ENCODE assay signal across 26 cellular contexts in the genomic region with DNA sequence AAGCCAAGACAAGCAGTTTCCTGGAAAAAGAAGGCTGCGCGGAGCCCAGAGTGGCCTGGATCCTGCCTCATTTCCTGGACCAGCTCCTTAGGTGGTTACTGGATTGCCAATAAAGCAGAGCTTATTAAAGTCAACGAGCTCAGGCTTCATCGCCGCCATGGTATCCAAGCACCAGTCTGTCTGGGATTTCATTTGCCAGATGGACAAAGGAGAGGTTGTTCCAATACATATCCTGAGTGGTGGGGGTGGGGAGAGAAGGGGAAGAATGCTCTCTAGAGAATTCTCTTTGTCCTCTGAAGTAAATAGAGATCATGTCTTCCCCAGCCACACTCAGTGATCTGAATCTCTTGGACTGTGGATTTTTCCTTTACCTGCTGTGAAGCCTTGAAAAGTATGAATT. TPM values are rescaled to one million over a fixed set of nuclear protein-coding genes. Genes with fewer than 3 reads are reported as not detected.
"Had no signal": no experiment of that assay in that cellular context is flagged by ENCODE, and none has a peak within 500 bp of the region (broad histone marks: within the 10 kb centered on the region; RNA-seq: fewer than 3 reads in every experiment).

No MANE protein-coding gene starts in this region.

- H3K4me1 Mint-ChIP-seq: activated naive CD4-positive, alpha-beta T cell treated with anti-CD3 and anti-CD28 coated beads, Interleukin-2, amount 50 U/mL, for 24 hours; naive thymus-derived CD4-positive, alpha-beta T cell; neural crest cell; stimulated activated effector memory CD8-positive, alpha-beta T cell treated with anti-CD3 and anti-CD28 coated beads, Interleukin-12 subunit alpha, Interleukin-12 subunit beta, amount 100 ng/mL, for 72 hours; stimulated activated naive CD8-positive, alpha-beta T cell treated with anti-CD3 and anti-CD28 coated beads, Interleukin-15, amount 100 ng/mL, for 72 hours had no signal

- H3K27ac Mint-ChIP-seq: activated CD4-positive, alpha-beta memory T cell treated with anti-CD3 and anti-CD28 coated beads for 36 hours; activated naive CD4-positive, alpha-beta T cell treated with anti-CD3 and anti-CD28 coated beads, Interleukin-2, amount 50 U/mL, for 24 hours; dendritic cell treated with granulocyte-macrophage colony-stimulating factor and Interleukin-4, amounts not matched to agents 40 ng/mL and 50 ng/mL, for 4 days; naive thymus-derived CD4-positive, alpha-beta T cell; stimulated activated effector memory CD8-positive, alpha-beta T cell treated with anti-CD3 and anti-CD28 coated beads, Interleukin-12 subunit alpha, Interleukin-12 subunit beta, amount 100 ng/mL, for 72 hours had no signal

- H3K4me3 ChIP-seq: left lung, lung, right lobe of liver, skin epidermis, tibial artery had no signal

- H3K4me1 ChIP-seq: foreskin keratinocyte, left lung, right lobe of liver, tibial artery had no signal

- H3K9me3 Mint-ChIP-seq: activated CD4-positive, alpha-beta memory T cell treated with anti-CD3 and anti-CD28 coated beads for 36 hours; activated naive CD4-positive, alpha-beta T cell treated with anti-CD3 and anti-CD28 coated beads, Interleukin-2, amount 50 U/mL, for 24 hours; dendritic cell treated with granulocyte-macrophage colony-stimulating factor and Interleukin-4, amounts not matched to agents 40 ng/mL and 50 ng/mL, for 4 days; naive thymus-derived CD4-positive, alpha-beta T cell; neural crest cell; stimulated activated effector memory CD8-positive, alpha-beta T cell treated with anti-CD3 and anti-CD28 coated beads, Interleukin-12 subunit alpha, Interleukin-12 subunit beta, amount 100 ng/mL, for 72 hours; stimulated activated naive CD8-positive, alpha-beta T cell treated with anti-CD3 and anti-CD28 coated beads, Interleukin-15, amount 100 ng/mL, for 72 hours had no signal

- H3K9me3 ChIP-seq: left lung, right lobe of liver, tibial artery had no signal

- DNase-seq: activated CD4-positive, alpha-beta memory T cell treated with anti-CD3 and anti-CD28 coated beads for 36 hours; activated CD4-positive, alpha-beta T cell treated with anti-CD3 and anti-CD28 coated beads for 48 hours; activated CD4-positive, CD25-positive, alpha-beta regulatory T cell; activated gamma-delta T cell treated with Interleukin-2 at 50 U/mL for 16 hours; activated T-cell treated with anti-CD3 and anti-CD28 coated beads for 4 hours; anterior cingulate cortex; brain microvascular endothelial cell; caudate nucleus; effector CD4-positive, alpha-beta T cell; erythroblast; foreskin keratinocyte; left lung; naive thymus-derived CD4-positive, alpha-beta T cell; occipital lobe; right lobe of liver; stimulated activated CD4-positive, alpha-beta T cell treated with anti-CD3 and anti-CD28 coated beads, Interleukin-2, amount 100 ng/mL, for 24 hours; stimulated activated naive CD8-positive, alpha-beta T cell treated with anti-CD3 and anti-CD28 coated beads, Interleukin-15, amount 100 ng/mL, for 72 hours; T-helper 9 cell; tibial artery had no signal

- H3K36me3 ChIP-seq: brain microvascular endothelial cell, left lung, right lobe of liver, tibial artery had no signal

- H3K27ac ChIP-seq: brain microvascular endothelial cell, foreskin keratinocyte, left lung, right lobe of liver, tibial artery had no signal

- H3K4me3 Mint-ChIP-seq: activated CD4-positive, alpha-beta memory T cell treated with anti-CD3 and anti-CD28 coated beads for 36 hours; activated naive CD4-positive, alpha-beta T cell treated with anti-CD3 and anti-CD28 coated beads, Interleukin-2, amount 50 U/mL, for 24 hours; dendritic cell treated with granulocyte-macrophage colony-stimulating factor and Interleukin-4, amounts not matched to agents 40 ng/mL and 50 ng/mL, for 4 days; naive thymus-derived CD4-positive, alpha-beta T cell; neural crest cell; stimulated activated effector memory CD8-positive, alpha-beta T cell treated with anti-CD3 and anti-CD28 coated beads, Interleukin-12 subunit alpha, Interleukin-12 subunit beta, amount 100 ng/mL, for 72 hours; stimulated activated naive CD8-positive, alpha-beta T cell treated with anti-CD3 and anti-CD28 coated beads, Interleukin-15, amount 100 ng/mL, for 72 hours had no signal

- H3K36me3 Mint-ChIP-seq: activated CD4-positive, alpha-beta memory T cell treated with anti-CD3 and anti-CD28 coated beads for 36 hours; naive thymus-derived CD4-positive, alpha-beta T cell; stimulated activated effector memory CD8-positive, alpha-beta T cell treated with anti-CD3 and anti-CD28 coated beads, Interleukin-12 subunit alpha, Interleukin-12 subunit beta, amount 100 ng/mL, for 72 hours had no signal

- ATAC-seq: foreskin keratinocyte; left lung; naive thymus-derived CD4-positive, alpha-beta T cell; right lobe of liver; stimulated activated effector memory CD8-positive, alpha-beta T cell treated with anti-CD3 and anti-CD28 coated beads, Interleukin-12 subunit alpha, Interleukin-12 subunit beta, amount 100 ng/mL, for 72 hours; stimulated activated naive CD8-positive, alpha-beta T cell treated with anti-CD3 and anti-CD28 coated beads, Interleukin-15, amount 100 ng/mL, for 72 hours had no signal

RNA-seq across cellular contexts. Expression of a gene that starts 17.8 kb away (rescaled TPM):
- total RNA-seq: activated CD4-positive, alpha-beta memory T cell treated with anti-CD3 and anti-CD28 coated beads for 36 hours; foreskin keratinocyte; kidney epithelial cell; left lung; lung; naive thymus-derived CD4-positive, alpha-beta T cell; neural crest cell; occipital lobe; right lobe of liver had no signal

RNA-seq across cellular contexts. Expression of a gene that starts 18.5 kb away (rescaled TPM):
- total RNA-seq: activated CD4-positive, alpha-beta memory T cell treated with anti-CD3 and anti-CD28 coated beads for 36 hours; foreskin keratinocyte; kidney epithelial cell; left lung; lung; naive thymus-derived CD4-positive, alpha-beta T cell; neural crest cell; occipital lobe; right lobe of liver had no signal

RNA-seq across cellular contexts. Expression of a gene that starts 24.0 kb away (rescaled TPM):
- total RNA-seq: activated CD4-positive, alpha-beta memory T cell treated with anti-CD3 and anti-CD28 coated beads for 36 hours; foreskin keratinocyte; kidney epithelial cell; left lung; lung; naive thymus-derived CD4-positive, alpha-beta T cell; neural crest cell; right lobe of liver had no signal
